28 cellular contexts compared by ENCODE assay signal in the genomic region with DNA sequence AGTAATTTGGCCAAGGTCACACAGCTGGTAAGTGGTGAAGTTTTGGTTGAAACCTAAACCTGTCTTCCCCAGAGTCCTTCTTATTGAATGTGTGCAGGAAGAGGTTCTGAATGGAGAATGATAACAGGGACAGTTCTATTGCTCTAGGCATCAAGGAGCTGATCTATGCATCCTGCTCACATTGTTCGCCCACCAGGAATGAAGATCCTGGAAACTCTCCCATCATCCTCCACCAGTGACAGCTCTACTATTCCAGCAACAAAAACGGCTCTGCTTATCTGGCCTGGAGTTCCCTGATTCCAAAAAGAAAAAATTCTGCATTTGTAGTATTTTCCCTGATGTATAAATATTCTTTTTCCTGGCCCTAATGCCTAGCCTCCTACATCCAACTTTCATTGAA. TPM values are rescaled to one million over a fixed set of nuclear protein-coding genes. Genes with fewer than 3 reads are reported as not detected.
"Had no signal": no experiment of that assay in that cellular context is flagged by ENCODE, and none has a peak within 500 bp of the region (broad histone marks: within the 10 kb centered on the region; RNA-seq: fewer than 3 reads in every experiment).

No MANE protein-coding gene starts in this region.

- H3K4me2 ChIP-seq: hepatocyte, smooth muscle cell had no signal

- H3K9me3 ChIP-seq: gastroesophageal sphincter, heart left ventricle, mucosa of descending colon, neutrophil, prostate gland, right atrium auricular region, stomach, tibial nerve, upper lobe of left lung, uterus had no signal

- H3K4me3 ChIP-seq: dorsolateral prefrontal cortex, gastroesophageal sphincter, heart left ventricle, hepatocyte, lung, mucosa of descending colon, prostate gland, right atrium auricular region, smooth muscle cell, stomach, tibial nerve, upper lobe of left lung, uterus had no signal

- ATAC-seq: foreskin keratinocyte; gastroesophageal sphincter; left lobe of liver; sciatic nerve; stimulated activated effector memory CD8-positive, alpha-beta T cell treated with anti-CD3 and anti-CD28 coated beads, Interleukin-12 subunit alpha, Interleukin-12 subunit beta, amount 100 ng/mL, for 72 hours had no signal

- H3K27ac ChIP-seq: dorsolateral prefrontal cortex, epithelial cell of prostate, foreskin keratinocyte, heart left ventricle, hepatocyte, neutrophil, prostate gland, right atrium auricular region, upper lobe of left lung had no signal

- H3K27me3 ChIP-seq: dorsolateral prefrontal cortex, gastroesophageal sphincter, heart left ventricle, hepatocyte, right atrium auricular region, stomach, tibial nerve, upper lobe of left lung, uterus had no signal

- DNase-seq: dorsolateral prefrontal cortex; effector CD4-positive, alpha-beta T cell; foreskin keratinocyte; heart left ventricle; kidney; mesenchymal stem cell; mucosa of descending colon; naive B cell; stimulated activated CD4-positive, alpha-beta T cell treated with anti-CD3 and anti-CD28 coated beads, Interleukin-2, amount 100 ng/mL, for 24 hours; stimulated activated CD4-positive, alpha-beta T cell treated with anti-CD3 and anti-CD28 coated beads, Interleukin-4, amount 100 ng/mL, for 24 hours; stimulated activated naive CD4-positive, alpha-beta T cell treated with Interleukin-2 at 50 U/mL for 16 hours; stomach; upper lobe of left lung; uterus had no signal

- H2AFZ ChIP-seq: hepatocyte had no signal

- H3K36me3 ChIP-seq: gastroesophageal sphincter, heart left ventricle, neutrophil, prostate gland, right atrium auricular region, stomach, tibial nerve, upper lobe of left lung, uterus had no signal

- H3K4me1 ChIP-seq: foreskin keratinocyte, prostate gland, stomach, upper lobe of left lung, uterus had no signal

RNA-seq across cellular contexts. Expression of a gene that starts 16.4 kb away (rescaled TPM):
- total RNA-seq: natural killer cell treated with Interleukin-12 subunit alpha and Interleukin-12 subunit beta and Interleukin-15 and Interleukin-18, amount 100 ng/mL, for 72 hours; neural crest cell; smooth muscle cell had no signal
- polyA plus RNA-seq: smooth muscle cell had no signal
